In the genomic region with DNA sequence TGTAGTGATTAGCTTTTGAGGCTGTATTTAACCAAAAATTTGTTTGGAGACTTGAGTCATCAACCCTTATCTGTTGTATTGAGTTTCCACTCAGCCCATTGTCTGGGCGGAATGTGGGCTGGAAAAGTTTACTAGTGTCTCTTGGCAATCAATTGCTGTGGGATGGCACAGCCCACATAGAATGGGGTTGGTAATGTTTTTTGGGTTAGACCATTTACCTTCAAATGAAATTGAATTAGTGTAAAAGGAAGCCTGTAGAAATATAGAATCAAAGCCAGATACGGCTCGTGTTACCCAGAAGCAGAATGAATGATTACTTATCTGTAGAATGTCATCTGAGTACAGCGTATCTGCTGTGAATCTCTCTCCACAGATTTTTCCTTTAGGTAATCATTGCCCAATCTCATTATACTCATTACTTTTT, we compare ENCODE assay signal across 10 cellular contexts.
DNase-seq lines count a peak whose midpoint lies in the region; ATAC-seq and TF ChIP-seq lines count a peak whose summit lies in the region.
"Had no signal": no experiment of that assay in that cellular context is flagged by ENCODE, and none has a peak within 500 bp of the region (broad histone marks: within the 10 kb centered on the region; RNA-seq: fewer than 3 reads in every experiment).

No MANE protein-coding gene starts in this region.

- no TSS peak for BruUV-seq in PC-3 (replicated peaks; lab: Mats Ljungman, UMichigan)

- H3K9me2 ChIP-seq in GM23248 (ENCODE audit: insufficient read depth) (no peaks in the 10 kb centered on the region), PC-3 (replicated peaks; ENCODE audit: low read length) (no peaks in the 10 kb centered on the region)

- POLR2A ChIA-PET in PC-3 (lab: Charles Lee; ENCODE audit: unreplicated experiment), result no interaction called here

- DNase-seq in GM23248, result peak; percentile 81
- DNase-seq in PC-3, result peak; percentile 77
- peak; percentile 72 for DNase-seq in dedifferentiated amniotic fluid mesenchymal stem cell (ENCODE audit: extremely low spot score)
- DNase-seq in body of pancreas, result no peak
- DNase-seq in GM10266 (ENCODE audit: extremely low spot score), result no peak
- DNase-seq: DMS 273 treated with DMSO at 0.1 percent for 48 hours, T-helper 1 cell had no signal

- CTCF ChIA-PET in PC-3 (lab: Charles Lee), result no interaction called here

- ATAC-seq in PC-3 (peak; percentile 11), GM19463 (IDR thresholded peaks at IDR 0.05; ENCODE audit: unreplicated experiment) (no peak), body of pancreas (no peak)

- 67 to 74% methylated on average over 4 of the region's 4 CpGs for WGBS in GM23248 (ENCODE audit: low coverage in 1 of 2, low lambda C conversion rate in 2 of 2, missing lambda C conversion rate in 2 of 2), 2 experiments
- WGBS in body of pancreas, 2 donors, result 66 to 67% methylated on average over 4 of the region's 4 CpGs

- intact Hi-C loops in PC-3 (cut with micrococcal nuclease), result loop anchor here (2.0 kb wide), 2 partner anchors 43 to 137 kb away; no protein-coding TSS in a partner anchor
- intact Hi-C loops in body of pancreas (cut with DNase I), result no loop called here

- H3K27ac ChIP-seq in GM23248 (peak overlapping the region; percentile 99), PC-3 (ENCODE audit: low read length) (peak overlapping the region; percentile 99), skeletal muscle tissue (ENCODE audit: low read depth, low read length) (peak overlapping the region; percentile 89), body of pancreas (peak overlapping the region in 2 of 4 donors; percentile 81 to 92)

- no peaks in the 10 kb centered on the region for H4K20me1 ChIP-seq in GM23248 (ENCODE audit: insufficient read depth)
- H4K20me1 ChIP-seq in PC-3 (ENCODE audit: low read length), result no peaks in the 10 kb centered on the region

- in situ Hi-C loops in GM23248 (cut with MboI), result no loop called here

- H3F3A ChIP-seq in GM23248 (ENCODE audit: insufficient read depth) (peaks cover 77% of the 10 kb centered on the region), PC-3 (ENCODE audit: low read length, unreplicated experiment) (peaks cover 8% of the 10 kb centered on the region)

- H3K4me2 ChIP-seq in GM23248 (ENCODE audit: unreplicated experiment) (no peak overlapping the region), PC-3 (ENCODE audit: low read length) (peak overlapping the region; percentile 56)

- H3K36me3 ChIP-seq in GM23248 (ENCODE audit: low read depth) (no peaks in the 10 kb centered on the region), PC-3 (ENCODE audit: low read depth, low read length) (no peaks in the 10 kb centered on the region), skeletal muscle tissue (ENCODE audit: control insufficient read depth in 3 of 3, insufficient read depth in 3 of 3, low read length in 3 of 3) (no peaks in the 10 kb centered on the region), body of pancreas (replicated peaks in 1 of 2; ENCODE audit: insufficient read depth in 1 of 2, low read depth in 2 of 2) (no peaks in the 10 kb centered on the region)

- H3K4me1 ChIP-seq in GM23248 (ENCODE audit: insufficient read depth), result peaks cover 96% of the 10 kb centered on the region
- H3K4me1 ChIP-seq in PC-3 (ENCODE audit: insufficient read depth, low read length), result peaks cover 83% of the 10 kb centered on the region
- H3K4me1 ChIP-seq in skeletal muscle tissue (ENCODE audit: control insufficient read depth in 3 of 3, insufficient read depth in 3 of 3, low read length in 3 of 3), result peaks cover 43 to 62% (median 57%) of the 10 kb centered on the region in 3 donors
- H3K4me1 ChIP-seq in body of pancreas, result peaks cover 44% of the 10 kb centered on the region

- TF ChIP-seq CTCF in PC-3 (conservative IDR thresholded peaks at IDR 0.05; ENCODE audit: low read depth, low read length) (no peak), body of pancreas (IDR thresholded peaks at IDR 0.05) (no peak), GM10266 (IDR thresholded peaks at IDR 0.05; ENCODE audit: control insufficient read depth, insufficient read depth, low read depth, missing control alignments) (no peak)

- TF ChIP-seq POLR2A in body of pancreas (IDR thresholded peaks at IDR 0.05), result no peak

- 0 out of 2 replicates have a peak overlapping the region, but pooled peaks have one; percentile 25 for H3K9ac ChIP-seq in GM23248
- H3K9ac ChIP-seq in PC-3 (ENCODE audit: low read length), result no peak overlapping the region
- H3K9ac ChIP-seq in skeletal muscle tissue (ENCODE audit: low read depth in 1 of 3, low read length in 3 of 3), result no peak overlapping the region

- H2AFZ ChIP-seq in GM23248 (no peak overlapping the region), PC-3 (ENCODE audit: low read length) (no peak overlapping the region)

- no peaks in the 10 kb centered on the region for H3K27me3 ChIP-seq in GM23248 (replicated peaks; ENCODE audit: insufficient read depth)
- no peaks in the 10 kb centered on the region for H3K27me3 ChIP-seq in PC-3 (ENCODE audit: low read length)
- H3K27me3 ChIP-seq in skeletal muscle tissue (ENCODE audit: control insufficient read depth in 3 of 3, insufficient read depth in 3 of 3, low read length in 3 of 3), result no peaks in the 10 kb centered on the region
- H3K27me3 ChIP-seq in body of pancreas, result no peaks in the 10 kb centered on the region

- H3K4me3 ChIP-seq in GM23248 (no peak overlapping the region), PC-3 (ENCODE audit: low read length) (no peak overlapping the region), skeletal muscle tissue (ENCODE audit: low read length in 3 of 3) (no peak overlapping the region), body of pancreas (no peak overlapping the region)
- H3K4me3 ChIP-seq: lung had no signal

- H3K79me2 ChIP-seq in GM23248 (ENCODE audit: insufficient read depth), result no peaks in the 10 kb centered on the region
- no peaks in the 10 kb centered on the region for H3K79me2 ChIP-seq in PC-3 (ENCODE audit: low read length)

- H3K9me3 ChIP-seq in GM23248 (ENCODE audit: low read depth), result no peaks in the 10 kb centered on the region
- no peaks in the 10 kb centered on the region for H3K9me3 ChIP-seq in PC-3 (ENCODE audit: low read length)
- H3K9me3 ChIP-seq in skeletal muscle tissue (ENCODE audit: control insufficient read depth in 3 of 3, low read length in 3 of 3), result no peaks in the 10 kb centered on the region
- H3K9me3 ChIP-seq in body of pancreas, result no peaks in the 10 kb centered on the region

Comparison
In these comparisons a context has a peak if more than half of its experiments do, and no peak if none do; other contexts are left out.
1. DNase-seq: peak in GM23248 (single experiment), PC-3 (single experiment) and dedifferentiated amniotic fluid mesenchymal stem cell (single experiment); none in body of pancreas (0 of 4) and GM10266 (single experiment).